ENCODE assay signal across 1 cellular context in the genomic region with DNA sequence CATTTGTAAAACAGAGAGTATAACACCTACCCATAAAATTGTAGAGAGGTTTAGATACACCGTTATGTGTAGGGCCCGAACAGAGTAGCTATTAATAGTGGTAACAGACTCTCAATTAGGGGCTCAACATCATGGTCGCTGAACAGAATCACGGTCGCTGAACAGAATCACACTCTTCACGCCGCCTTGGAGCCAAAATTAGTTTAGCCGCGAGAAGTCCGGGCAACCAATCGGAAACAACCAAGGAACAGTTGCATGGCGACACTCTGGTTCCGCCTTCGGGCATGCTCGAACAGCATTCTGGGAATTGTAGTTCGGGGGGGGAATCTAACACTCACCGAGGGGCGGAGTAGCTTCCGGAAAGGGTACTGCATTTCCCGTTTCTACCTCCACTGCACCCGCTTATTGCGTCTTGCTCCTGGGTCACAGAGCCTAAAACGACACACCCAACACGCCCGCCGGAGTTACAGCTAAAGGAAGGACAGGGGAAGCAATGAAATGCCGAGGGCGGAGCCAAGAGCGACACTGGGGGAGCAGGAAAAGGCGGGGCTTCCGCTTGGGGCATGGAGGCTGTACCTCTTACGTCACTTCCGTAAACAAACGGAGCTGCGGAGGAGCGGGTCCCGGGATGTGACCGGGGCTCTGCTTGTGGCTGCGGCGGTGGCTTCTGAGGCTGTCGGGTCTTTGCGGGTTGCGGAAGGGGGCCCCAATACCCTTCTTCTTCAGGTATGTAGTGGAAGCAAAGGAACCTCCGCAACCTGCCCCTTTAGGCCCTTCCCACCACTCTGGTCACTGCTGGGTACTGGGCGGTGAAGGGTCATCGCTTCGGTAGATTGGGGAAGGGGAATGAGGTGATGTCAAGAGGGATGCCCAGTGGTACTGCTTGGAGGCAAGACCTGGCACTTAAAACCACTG.
TF ChIP-seq lines count a peak whose summit lies in the region.

A gene (plus strand): TSS at position 593 of the 915 bp plus-strand sequence. CDS start 2,352 bp downstream, outside the sequence.

TF ChIP-seq in GM12878, 131 proteins besides CTCF, POLR2A, EP300 and RAD21 (continued from another document and continues in another):
- TF ChIP-seq, protein P1, sequence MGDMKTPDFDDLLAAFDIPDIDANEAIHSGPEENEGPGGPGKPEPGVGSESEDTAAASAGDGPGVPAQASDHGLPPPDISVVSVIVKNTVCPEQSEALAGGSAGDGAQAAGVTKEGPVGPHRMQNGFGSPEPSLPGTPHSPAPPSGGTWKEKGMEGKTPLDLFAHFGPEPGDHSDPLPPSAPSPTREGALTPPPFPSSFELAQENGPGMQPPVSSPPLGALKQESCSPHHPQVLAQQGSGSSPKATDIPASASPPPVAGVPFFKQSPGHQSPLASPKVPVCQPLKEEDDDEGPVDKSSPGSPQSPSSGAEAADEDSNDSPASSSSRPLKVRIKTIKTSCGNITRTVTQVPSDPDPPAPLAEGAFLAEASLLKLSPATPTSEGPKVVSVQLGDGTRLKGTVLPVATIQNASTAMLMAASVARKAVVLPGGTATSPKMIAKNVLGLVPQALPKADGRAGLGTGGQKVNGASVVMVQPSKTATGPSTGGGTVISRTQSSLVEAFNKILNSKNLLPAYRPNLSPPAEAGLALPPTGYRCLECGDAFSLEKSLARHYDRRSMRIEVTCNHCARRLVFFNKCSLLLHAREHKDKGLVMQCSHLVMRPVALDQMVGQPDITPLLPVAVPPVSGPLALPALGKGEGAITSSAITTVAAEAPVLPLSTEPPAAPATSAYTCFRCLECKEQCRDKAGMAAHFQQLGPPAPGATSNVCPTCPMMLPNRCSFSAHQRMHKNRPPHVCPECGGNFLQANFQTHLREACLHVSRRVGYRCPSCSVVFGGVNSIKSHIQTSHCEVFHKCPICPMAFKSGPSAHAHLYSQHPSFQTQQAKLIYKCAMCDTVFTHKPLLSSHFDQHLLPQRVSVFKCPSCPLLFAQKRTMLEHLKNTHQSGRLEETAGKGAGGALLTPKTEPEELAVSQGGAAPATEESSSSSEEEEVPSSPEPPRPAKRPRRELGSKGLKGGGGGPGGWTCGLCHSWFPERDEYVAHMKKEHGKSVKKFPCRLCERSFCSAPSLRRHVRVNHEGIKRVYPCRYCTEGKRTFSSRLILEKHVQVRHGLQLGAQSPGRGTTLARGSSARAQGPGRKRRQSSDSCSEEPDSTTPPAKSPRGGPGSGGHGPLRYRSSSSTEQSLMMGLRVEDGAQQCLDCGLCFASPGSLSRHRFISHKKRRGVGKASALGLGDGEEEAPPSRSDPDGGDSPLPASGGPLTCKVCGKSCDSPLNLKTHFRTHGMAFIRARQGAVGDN (IDR thresholded peaks at IDR 0.05), result no peak; the same call in 1 of the 2 replicates
- TF ChIP-seq ZNF207 (IDR thresholded peaks at IDR 0.05; ENCODE audit: borderline replicate concordance) (no peak), ZZZ3 (IDR thresholded peaks at IDR 0.05; ENCODE audit: control insufficient read depth, insufficient read length, low read depth) (no peak), SP1 (IDR thresholded peaks at IDR 0.05; ENCODE audit: low read depth, low read length) (peak; percentile 77), SREBF1 (IDR thresholded peaks at IDR 0.05; ENCODE audit: low read length) (peak; percentile 54; the same call in 1 of the 2 replicates), WRNIP1 (IDR thresholded peaks at IDR 0.05; ENCODE audit: borderline replicate concordance, low read depth, low read length) (0 out of 2 replicates have a peak, but pooled peaks have one; percentile 59), SRF (IDR thresholded peaks at IDR 0.05; ENCODE audit: low read depth in 2 of 2, low read length in 2 of 2) (no peak), MEF2B (IDR thresholded peaks at IDR 0.05; ENCODE audit: partially characterized antibody, poor library complexity, severe bottlenecking) (peak; percentile 77), STAT3 (IDR thresholded peaks at IDR 0.05; ENCODE audit: low read depth, low read length) (no peak), YY1 (IDR thresholded peaks at IDR 0.05; ENCODE audit: low read depth, low read length) (peak; percentile 59), CREM (IDR thresholded peaks at IDR 0.05; ENCODE audit: low read depth) (peak; percentile 96), MTA2 (IDR thresholded peaks at IDR 0.05; ENCODE audit: low read depth) (0 out of 2 replicates have a peak, but pooled peaks have one; percentile 35), JUNB (IDR thresholded peaks at IDR 0.05) (0 out of 2 replicates have a peak, but pooled peaks have one; percentile 15), JUND (IDR thresholded peaks at IDR 0.05; ENCODE audit: low read depth, low read length) (no peak), CHD2 (IDR thresholded peaks at IDR 0.05; ENCODE audit: borderline replicate concordance, low read depth, low read length) (peak; percentile 94), TCF3 (IDR thresholded peaks at IDR 0.05; ENCODE audit: borderline replicate concordance, insufficient read depth, low read depth, low read length) (no peak), IKZF1 (conservative IDR thresholded peaks at IDR 0.05) (peak; percentile 80), SPI1 (IDR thresholded peaks at IDR 0.05; ENCODE audit: borderline replicate concordance, insufficient read depth, low read depth, low read length) (no peak), ZBED1 (IDR thresholded peaks at IDR 0.05; ENCODE audit: borderline replicate concordance) (no peak), RUNX3 (IDR thresholded peaks at IDR 0.05; ENCODE audit: low read length) (peak; percentile 38; the same call in 1 of the 2 replicates), EZH2 (IDR thresholded peaks at IDR 0.05; ENCODE audit: borderline replicate concordance, control insufficient read depth, low read depth, low read length) (no peak), ZSCAN29 (IDR thresholded peaks at IDR 0.05) (no peak), BHLHE40 (IDR thresholded peaks at IDR 0.05; ENCODE audit: borderline replicate concordance in 1 of 2, low read depth in 2 of 2, low read length in 1 of 2) (no peak; a peak in 1 of 4 replicates), CBX5 (IDR thresholded peaks at IDR 0.05; ENCODE audit: low read depth) (0 out of 2 replicates have a peak, but pooled peaks have one; percentile 22), SUPT20H (IDR thresholded peaks at IDR 0.05; ENCODE audit: borderline replicate concordance, control insufficient read depth, low read depth, low read length) (no peak), NFYA (IDR thresholded peaks at IDR 0.05; ENCODE audit: borderline replicate concordance, low read depth, low read length) (no peak)
- TF ChIP-seq, protein P2, sequence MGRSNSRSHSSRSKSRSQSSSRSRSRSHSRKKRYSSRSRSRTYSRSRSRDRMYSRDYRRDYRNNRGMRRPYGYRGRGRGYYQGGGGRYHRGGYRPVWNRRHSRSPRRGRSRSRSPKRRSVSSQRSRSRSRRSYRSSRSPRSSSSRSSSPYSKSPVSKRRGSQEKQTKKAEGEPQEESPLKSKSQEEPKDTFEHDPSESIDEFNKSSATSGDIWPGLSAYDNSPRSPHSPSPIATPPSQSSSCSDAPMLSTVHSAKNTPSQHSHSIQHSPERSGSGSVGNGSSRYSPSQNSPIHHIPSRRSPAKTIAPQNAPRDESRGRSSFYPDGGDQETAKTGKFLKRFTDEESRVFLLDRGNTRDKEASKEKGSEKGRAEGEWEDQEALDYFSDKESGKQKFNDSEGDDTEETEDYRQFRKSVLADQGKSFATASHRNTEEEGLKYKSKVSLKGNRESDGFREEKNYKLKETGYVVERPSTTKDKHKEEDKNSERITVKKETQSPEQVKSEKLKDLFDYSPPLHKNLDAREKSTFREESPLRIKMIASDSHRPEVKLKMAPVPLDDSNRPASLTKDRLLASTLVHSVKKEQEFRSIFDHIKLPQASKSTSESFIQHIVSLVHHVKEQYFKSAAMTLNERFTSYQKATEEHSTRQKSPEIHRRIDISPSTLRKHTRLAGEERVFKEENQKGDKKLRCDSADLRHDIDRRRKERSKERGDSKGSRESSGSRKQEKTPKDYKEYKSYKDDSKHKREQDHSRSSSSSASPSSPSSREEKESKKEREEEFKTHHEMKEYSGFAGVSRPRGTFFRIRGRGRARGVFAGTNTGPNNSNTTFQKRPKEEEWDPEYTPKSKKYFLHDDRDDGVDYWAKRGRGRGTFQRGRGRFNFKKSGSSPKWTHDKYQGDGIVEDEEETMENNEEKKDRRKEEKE (IDR thresholded peaks at IDR 0.05), result no peak
- TF ChIP-seq, protein P3, sequence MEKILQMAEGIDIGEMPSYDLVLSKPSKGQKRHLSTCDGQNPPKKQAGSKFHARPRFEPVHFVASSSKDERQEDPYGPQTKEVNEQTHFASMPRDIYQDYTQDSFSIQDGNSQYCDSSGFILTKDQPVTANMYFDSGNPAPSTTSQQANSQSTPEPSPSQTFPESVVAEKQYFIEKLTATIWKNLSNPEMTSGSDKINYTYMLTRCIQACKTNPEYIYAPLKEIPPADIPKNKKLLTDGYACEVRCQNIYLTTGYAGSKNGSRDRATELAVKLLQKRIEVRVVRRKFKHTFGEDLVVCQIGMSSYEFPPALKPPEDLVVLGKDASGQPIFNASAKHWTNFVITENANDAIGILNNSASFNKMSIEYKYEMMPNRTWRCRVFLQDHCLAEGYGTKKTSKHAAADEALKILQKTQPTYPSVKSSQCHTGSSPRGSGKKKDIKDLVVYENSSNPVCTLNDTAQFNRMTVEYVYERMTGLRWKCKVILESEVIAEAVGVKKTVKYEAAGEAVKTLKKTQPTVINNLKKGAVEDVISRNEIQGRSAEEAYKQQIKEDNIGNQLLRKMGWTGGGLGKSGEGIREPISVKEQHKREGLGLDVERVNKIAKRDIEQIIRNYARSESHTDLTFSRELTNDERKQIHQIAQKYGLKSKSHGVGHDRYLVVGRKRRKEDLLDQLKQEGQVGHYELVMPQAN (conservative IDR thresholded peaks at IDR 0.05), result peak; percentile 97
- TF ChIP-seq, protein P4, sequence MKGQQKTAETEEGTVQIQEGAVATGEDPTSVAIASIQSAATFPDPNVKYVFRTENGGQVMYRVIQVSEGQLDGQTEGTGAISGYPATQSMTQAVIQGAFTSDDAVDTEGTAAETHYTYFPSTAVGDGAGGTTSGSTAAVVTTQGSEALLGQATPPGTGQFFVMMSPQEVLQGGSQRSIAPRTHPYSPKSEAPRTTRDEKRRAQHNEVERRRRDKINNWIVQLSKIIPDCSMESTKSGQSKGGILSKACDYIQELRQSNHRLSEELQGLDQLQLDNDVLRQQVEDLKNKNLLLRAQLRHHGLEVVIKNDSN (IDR thresholded peaks at IDR 0.05; ENCODE audit: borderline replicate concordance, extremely low read length, insufficient read depth, low read depth, low read length), result no peak
- TF ChIP-seq, protein P5, sequence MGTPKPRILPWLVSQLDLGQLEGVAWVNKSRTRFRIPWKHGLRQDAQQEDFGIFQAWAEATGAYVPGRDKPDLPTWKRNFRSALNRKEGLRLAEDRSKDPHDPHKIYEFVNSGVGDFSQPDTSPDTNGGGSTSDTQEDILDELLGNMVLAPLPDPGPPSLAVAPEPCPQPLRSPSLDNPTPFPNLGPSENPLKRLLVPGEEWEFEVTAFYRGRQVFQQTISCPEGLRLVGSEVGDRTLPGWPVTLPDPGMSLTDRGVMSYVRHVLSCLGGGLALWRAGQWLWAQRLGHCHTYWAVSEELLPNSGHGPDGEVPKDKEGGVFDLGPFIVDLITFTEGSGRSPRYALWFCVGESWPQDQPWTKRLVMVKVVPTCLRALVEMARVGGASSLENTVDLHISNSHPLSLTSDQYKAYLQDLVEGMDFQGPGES (IDR thresholded peaks at IDR 0.05), result no peak
- TF ChIP-seq, protein P6, sequence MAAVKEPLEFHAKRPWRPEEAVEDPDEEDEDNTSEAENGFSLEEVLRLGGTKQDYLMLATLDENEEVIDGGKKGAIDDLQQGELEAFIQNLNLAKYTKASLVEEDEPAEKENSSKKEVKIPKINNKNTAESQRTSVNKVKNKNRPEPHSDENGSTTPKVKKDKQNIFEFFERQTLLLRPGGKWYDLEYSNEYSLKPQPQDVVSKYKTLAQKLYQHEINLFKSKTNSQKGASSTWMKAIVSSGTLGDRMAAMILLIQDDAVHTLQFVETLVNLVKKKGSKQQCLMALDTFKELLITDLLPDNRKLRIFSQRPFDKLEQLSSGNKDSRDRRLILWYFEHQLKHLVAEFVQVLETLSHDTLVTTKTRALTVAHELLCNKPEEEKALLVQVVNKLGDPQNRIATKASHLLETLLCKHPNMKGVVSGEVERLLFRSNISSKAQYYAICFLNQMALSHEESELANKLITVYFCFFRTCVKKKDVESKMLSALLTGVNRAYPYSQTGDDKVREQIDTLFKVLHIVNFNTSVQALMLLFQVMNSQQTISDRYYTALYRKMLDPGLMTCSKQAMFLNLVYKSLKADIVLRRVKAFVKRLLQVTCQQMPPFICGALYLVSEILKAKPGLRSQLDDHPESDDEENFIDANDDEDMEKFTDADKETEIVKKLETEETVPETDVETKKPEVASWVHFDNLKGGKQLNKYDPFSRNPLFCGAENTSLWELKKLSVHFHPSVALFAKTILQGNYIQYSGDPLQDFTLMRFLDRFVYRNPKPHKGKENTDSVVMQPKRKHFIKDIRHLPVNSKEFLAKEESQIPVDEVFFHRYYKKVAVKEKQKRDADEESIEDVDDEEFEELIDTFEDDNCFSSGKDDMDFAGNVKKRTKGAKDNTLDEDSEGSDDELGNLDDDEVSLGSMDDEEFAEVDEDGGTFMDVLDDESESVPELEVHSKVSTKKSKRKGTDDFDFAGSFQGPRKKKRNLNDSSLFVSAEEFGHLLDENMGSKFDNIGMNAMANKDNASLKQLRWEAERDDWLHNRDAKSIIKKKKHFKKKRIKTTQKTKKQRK (IDR thresholded peaks at IDR 0.05; ENCODE audit: low read depth, low read length), result no peak
- TF ChIP-seq, protein P7, sequence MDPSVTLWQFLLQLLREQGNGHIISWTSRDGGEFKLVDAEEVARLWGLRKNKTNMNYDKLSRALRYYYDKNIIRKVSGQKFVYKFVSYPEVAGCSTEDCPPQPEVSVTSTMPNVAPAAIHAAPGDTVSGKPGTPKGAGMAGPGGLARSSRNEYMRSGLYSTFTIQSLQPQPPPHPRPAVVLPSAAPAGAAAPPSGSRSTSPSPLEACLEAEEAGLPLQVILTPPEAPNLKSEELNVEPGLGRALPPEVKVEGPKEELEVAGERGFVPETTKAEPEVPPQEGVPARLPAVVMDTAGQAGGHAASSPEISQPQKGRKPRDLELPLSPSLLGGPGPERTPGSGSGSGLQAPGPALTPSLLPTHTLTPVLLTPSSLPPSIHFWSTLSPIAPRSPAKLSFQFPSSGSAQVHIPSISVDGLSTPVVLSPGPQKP (IDR thresholded peaks at IDR 0.05; ENCODE audit: low read depth, low read length), result no peak
- TF ChIP-seq, protein P8, sequence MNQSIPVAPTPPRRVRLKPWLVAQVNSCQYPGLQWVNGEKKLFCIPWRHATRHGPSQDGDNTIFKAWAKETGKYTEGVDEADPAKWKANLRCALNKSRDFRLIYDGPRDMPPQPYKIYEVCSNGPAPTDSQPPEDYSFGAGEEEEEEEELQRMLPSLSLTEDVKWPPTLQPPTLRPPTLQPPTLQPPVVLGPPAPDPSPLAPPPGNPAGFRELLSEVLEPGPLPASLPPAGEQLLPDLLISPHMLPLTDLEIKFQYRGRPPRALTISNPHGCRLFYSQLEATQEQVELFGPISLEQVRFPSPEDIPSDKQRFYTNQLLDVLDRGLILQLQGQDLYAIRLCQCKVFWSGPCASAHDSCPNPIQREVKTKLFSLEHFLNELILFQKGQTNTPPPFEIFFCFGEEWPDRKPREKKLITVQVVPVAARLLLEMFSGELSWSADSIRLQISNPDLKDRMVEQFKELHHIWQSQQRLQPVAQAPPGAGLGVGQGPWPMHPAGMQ (IDR thresholded peaks at IDR 0.05; ENCODE audit: borderline replicate concordance), result peak; percentile 65
- TF ChIP-seq, protein P9, sequence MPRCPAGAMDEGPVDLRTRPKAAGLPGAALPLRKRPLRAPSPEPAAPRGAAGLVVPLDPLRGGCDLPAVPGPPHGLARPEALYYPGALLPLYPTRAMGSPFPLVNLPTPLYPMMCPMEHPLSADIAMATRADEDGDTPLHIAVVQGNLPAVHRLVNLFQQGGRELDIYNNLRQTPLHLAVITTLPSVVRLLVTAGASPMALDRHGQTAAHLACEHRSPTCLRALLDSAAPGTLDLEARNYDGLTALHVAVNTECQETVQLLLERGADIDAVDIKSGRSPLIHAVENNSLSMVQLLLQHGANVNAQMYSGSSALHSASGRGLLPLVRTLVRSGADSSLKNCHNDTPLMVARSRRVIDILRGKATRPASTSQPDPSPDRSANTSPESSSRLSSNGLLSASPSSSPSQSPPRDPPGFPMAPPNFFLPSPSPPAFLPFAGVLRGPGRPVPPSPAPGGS (IDR thresholded peaks at IDR 0.05; ENCODE audit: borderline replicate concordance, insufficient read depth, low read depth, low read length, poor library complexity, severe bottlenecking), result no peak
